8 cellular contexts compared by ENCODE assay signal in the genomic region with DNA sequence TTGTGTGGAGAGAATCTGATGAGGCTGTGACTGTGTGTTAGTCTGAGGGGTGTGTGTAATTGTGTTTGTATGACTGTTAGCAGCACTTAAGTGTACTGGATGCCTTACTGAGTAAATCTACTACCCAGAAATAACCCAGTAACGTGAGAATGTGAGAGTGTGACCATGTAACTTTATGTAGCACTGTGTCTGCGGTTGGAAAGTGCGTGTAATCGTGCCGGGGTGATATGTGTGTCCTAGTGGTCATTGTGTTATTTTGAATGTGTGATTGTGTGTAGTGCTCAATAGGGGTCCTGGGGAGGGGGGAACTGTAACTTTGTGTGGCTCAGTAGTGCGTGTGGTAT. TPM values are rescaled to one million over a fixed set of nuclear protein-coding genes. Genes with fewer than 3 reads are reported as not detected.
DNase-seq lines count a peak whose midpoint lies in the region; ATAC-seq and TF ChIP-seq lines count a peak whose summit lies in the region.

No MANE protein-coding gene starts in this region.

- H3K4me3 Mint-ChIP-seq in activated naive CD8-positive, alpha-beta T cell treated with anti-CD3 and anti-CD28 coated beads for 36 hours: peak overlapping the region; percentile 92
- peak overlapping the region; percentile 87 for H3K4me3 Mint-ChIP-seq in stimulated activated effector memory CD8-positive, alpha-beta T cell treated with anti-CD3 and anti-CD28 coated beads, Interleukin-12 subunit alpha, Interleukin-12 subunit beta, amount 100 ng/mL, for 72 hours

- H3K4me3 ChIP-seq in iPS-18a (ENCODE audit: low read length): peak overlapping the region; percentile 76

- intact Hi-C loops in posterior cingulate gyrus (cut with DNase I): loop anchor here (1.0 to 10.0 kb wide), 5 partner anchors 8 to 304 kb away; partner anchors contain the start of genes ZNF568, ZNF569, ZNF570 and ZNF585A

- no peaks in the 10 kb centered on the region for H3K36me3 ChIP-seq in iPS-18a (ENCODE audit: control insufficient read depth, low read depth, low read length)

- no peaks in the 10 kb centered on the region for H3K27me3 Mint-ChIP-seq in activated naive CD8-positive, alpha-beta T cell treated with anti-CD3 and anti-CD28 coated beads for 36 hours

- H3K9ac ChIP-seq in iPS-18a (ENCODE audit: low read length): peak overlapping the region; percentile 93

- peak; percentile 63 for ATAC-seq in stimulated activated effector memory CD8-positive, alpha-beta T cell treated with anti-CD3 and anti-CD28 coated beads, Interleukin-12 subunit alpha, Interleukin-12 subunit beta, amount 100 ng/mL, for 72 hours
- ATAC-seq in GM19455 (IDR thresholded peaks at IDR 0.05; ENCODE audit: unreplicated experiment): no peak

- H3K4me1 ChIP-seq in iPS-18a (ENCODE audit: control insufficient read depth, low read depth, low read length): peaks cover 5% of the 10 kb centered on the region

- peak; percentile 65 for DNase-seq in activated effector memory CD4-positive, alpha-beta T cell treated with anti-CD3 and anti-CD28 coated beads, Interleukin-2, amount 50 U/mL, for 16 hours
- no peak for DNase-seq in activated effector memory CD4-positive, alpha-beta T cell treated with Interleukin-2 at 50 U/mL for 16 hours
- DNase-seq in activated naive CD8-positive, alpha-beta T cell treated with anti-CD3 and anti-CD28 coated beads for 36 hours: peak; percentile 35
- no peak for DNase-seq in stimulated activated effector memory CD8-positive, alpha-beta T cell treated with anti-CD3 and anti-CD28 coated beads, Interleukin-12 subunit alpha, Interleukin-12 subunit beta, amount 100 ng/mL, for 72 hours (ENCODE audit: low spot score in 2 of 2)
- no peak for DNase-seq in posterior cingulate gyrus
- DNase-seq in GM20000 (ENCODE audit: low spot score): no peak

- H3K9me3 Mint-ChIP-seq in activated naive CD8-positive, alpha-beta T cell treated with anti-CD3 and anti-CD28 coated beads for 36 hours: peaks cover 32% of the 10 kb centered on the region
- H3K9me3 Mint-ChIP-seq in stimulated activated effector memory CD8-positive, alpha-beta T cell treated with anti-CD3 and anti-CD28 coated beads, Interleukin-12 subunit alpha, Interleukin-12 subunit beta, amount 100 ng/mL, for 72 hours: peaks cover 4% of the 10 kb centered on the region

- H3K9me3 ChIP-seq in iPS-18a (ENCODE audit: control insufficient read depth, low read depth, low read length): peaks cover 5% of the 10 kb centered on the region

- TF ChIP-seq CTCF in GM20000 (IDR thresholded peaks at IDR 0.05; ENCODE audit: extremely low read depth, missing control alignments): no peak

- H3K27ac ChIP-seq in iPS-18a (ENCODE audit: low read length): no peak overlapping the region

- H3K36me3 Mint-ChIP-seq in activated naive CD8-positive, alpha-beta T cell treated with anti-CD3 and anti-CD28 coated beads for 36 hours: peaks cover 54% of the 10 kb centered on the region
- peaks cover 57% of the 10 kb centered on the region for H3K36me3 Mint-ChIP-seq in stimulated activated effector memory CD8-positive, alpha-beta T cell treated with anti-CD3 and anti-CD28 coated beads, Interleukin-12 subunit alpha, Interleukin-12 subunit beta, amount 100 ng/mL, for 72 hours

- no peaks in the 10 kb centered on the region for H3K27me3 ChIP-seq in iPS-18a (ENCODE audit: control insufficient read depth, insufficient read depth, low read length)

- peak overlapping the region; percentile 94 for H3K27ac Mint-ChIP-seq in activated naive CD8-positive, alpha-beta T cell treated with anti-CD3 and anti-CD28 coated beads for 36 hours
- peak overlapping the region; percentile 96 for H3K27ac Mint-ChIP-seq in stimulated activated effector memory CD8-positive, alpha-beta T cell treated with anti-CD3 and anti-CD28 coated beads, Interleukin-12 subunit alpha, Interleukin-12 subunit beta, amount 100 ng/mL, for 72 hours

- peaks cover 18% of the 10 kb centered on the region for H3K4me1 Mint-ChIP-seq in activated naive CD8-positive, alpha-beta T cell treated with anti-CD3 and anti-CD28 coated beads for 36 hours
- H3K4me1 Mint-ChIP-seq in stimulated activated effector memory CD8-positive, alpha-beta T cell treated with anti-CD3 and anti-CD28 coated beads, Interleukin-12 subunit alpha, Interleukin-12 subunit beta, amount 100 ng/mL, for 72 hours: peaks cover 38% of the 10 kb centered on the region

RNA-seq across cellular contexts. Expression of gene ZNF383, which starts 0.6 kb away (rescaled TPM):
- total RNA-seq in activated naive CD8-positive, alpha-beta T cell treated with anti-CD3 and anti-CD28 coated beads for 36 hours: 10 to 100 TPM in 1 of 2 experiments, 1 to 10 TPM in 1; 7.4 to 10.8 TPM

RNA-seq across cellular contexts. Expression of gene ZNF585B, which starts 8.2 kb away (rescaled TPM):
- 1 to 10 TPM; 7.5 to 7.8 TPM for total RNA-seq in activated naive CD8-positive, alpha-beta T cell treated with anti-CD3 and anti-CD28 coated beads for 36 hours

RNA-seq across cellular contexts. Expression of gene ZNF585A, which starts 46.1 kb away (rescaled TPM):
- total RNA-seq in activated naive CD8-positive, alpha-beta T cell treated with anti-CD3 and anti-CD28 coated beads for 36 hours: 1 to 10 TPM; 8.4 to 9.1 TPM

Comparison
In these comparisons a context has a peak if more than half of its experiments do, and no peak if none do; other contexts are left out.
1. DNase-seq: peak in activated effector memory CD4-positive, alpha-beta T cell treated with anti-CD3 and anti-CD28 coated beads, Interleukin-2, amount 50 U/mL, for 16 hours (single experiment) and activated naive CD8-positive, alpha-beta T cell treated with anti-CD3 and anti-CD28 coated beads for 36 hours (single experiment); none in activated effector memory CD4-positive, alpha-beta T cell treated with Interleukin-2 at 50 U/mL for 16 hours (single experiment), stimulated activated effector memory CD8-positive, alpha-beta T cell treated with anti-CD3 and anti-CD28 coated beads, Interleukin-12 subunit alpha, Interleukin-12 subunit beta, amount 100 ng/mL, for 72 hours (0 of 2), posterior cingulate gyrus (0 of 10) and GM20000 (single experiment).